8 cellular contexts compared by ENCODE assay signal in genomic region chr4:37487668-37488067, GRCh38.
"Had no signal": no experiment of that assay in that cellular context is flagged by ENCODE, and none has a peak within 500 bp of the region (broad histone marks: within the 10 kb centered on the region; RNA-seq: fewer than 3 reads in every experiment).

No MANE protein-coding gene starts in this region.

- H3K4me3 Mint-ChIP-seq: IgD-negative memory B cell had no signal

- H3K27ac Mint-ChIP-seq: IgD-negative memory B cell had no signal

- H3K36me3 Mint-ChIP-seq: IgD-negative memory B cell had no signal

- H3K27ac ChIP-seq: HL-60 had no signal

- ATAC-seq: HepG2, K562 had no signal

- H3K4me1 Mint-ChIP-seq: IgD-negative memory B cell had no signal

- DNase-seq: IMR-90, KBM-7, KG1 had no signal

- FAIRE-seq: HepG2, HTR-8/SVneo, K562 had no signal

- H3K4me3 ChIP-seq: K562 had no signal
